Comparison of ENCODE assay signal across 20 cellular contexts in the genomic region with DNA sequence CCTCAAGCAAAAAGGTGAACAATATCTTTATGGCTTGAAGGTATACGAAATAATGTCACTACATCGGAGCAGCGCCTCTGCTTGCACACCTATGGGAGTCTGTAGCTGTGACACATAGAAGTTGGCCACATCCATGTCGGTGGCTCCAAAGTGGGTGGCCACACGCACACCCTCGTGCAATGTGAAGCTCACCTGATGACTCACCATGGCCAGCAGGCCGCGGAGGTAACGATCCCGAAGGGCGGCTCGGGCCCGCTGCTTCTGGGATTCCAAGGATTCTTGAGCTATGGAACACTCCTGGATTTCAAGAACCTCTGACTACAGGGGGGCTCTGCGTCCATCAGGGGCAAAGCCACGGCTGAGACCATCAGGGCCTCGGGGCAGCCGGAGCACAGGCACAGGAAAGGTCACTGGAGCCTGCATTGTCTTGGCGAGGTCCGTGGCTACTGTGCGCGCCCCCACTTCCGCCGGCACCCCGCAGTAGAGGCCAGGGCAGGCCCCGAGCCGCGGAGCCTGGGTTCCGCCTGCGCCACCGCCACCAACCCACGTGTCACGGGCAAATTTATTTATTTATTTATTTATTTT. TPM values are rescaled to one million over a fixed set of nuclear protein-coding genes. Genes with fewer than 3 reads are reported as not detected.
DNase-seq lines count a peak whose midpoint lies in the region; ATAC-seq, FAIRE-seq and TF ChIP-seq lines count a peak whose summit lies in the region.
"Had no signal": no experiment of that assay in that cellular context is flagged by ENCODE, and none has a peak within 500 bp of the region (broad histone marks: within the 10 kb centered on the region; RNA-seq: fewer than 3 reads in every experiment).

No MANE protein-coding gene starts in this region.

- H4K5ac ChIP-seq in H9 (ENCODE audit: insufficient read length, low read depth, low read length): no peak overlapping the region
- H4K5ac ChIP-seq in mesendoderm (ENCODE audit: low read length): no peak overlapping the region

- no peaks in the 10 kb centered on the region for H4K20me1 ChIP-seq in H9 (ENCODE audit: control insufficient read depth, insufficient read depth, insufficient read length)

- H3K27ac Mint-ChIP-seq in H9: no peak overlapping the region

- H3K18ac ChIP-seq in H9 (ENCODE audit: insufficient read length, low read depth, low read length) (no peak overlapping the region), mesendoderm (ENCODE audit: low read length) (no peak overlapping the region)

- H3K9me3 Mint-ChIP-seq in H9: peaks cover 44% of the 10 kb centered on the region in 2 experiments

- no peak overlapping the region for H3K56ac ChIP-seq in H9 (ENCODE audit: insufficient read length, low read depth, low read length)
- no peak overlapping the region for H3K56ac ChIP-seq in mesendoderm (ENCODE audit: low read length)

- H2BK120ac ChIP-seq in H9 (ENCODE audit: low read depth, low read length, poor library complexity, severe bottlenecking): no peak overlapping the region
- H2BK120ac ChIP-seq in mesendoderm (ENCODE audit: low read depth, low read length): no peak overlapping the region

- H3K79me1 ChIP-seq in H9 (ENCODE audit: insufficient read depth, low read depth, low read length, poor library complexity, severe bottlenecking) (no peaks in the 10 kb centered on the region), mesendoderm (ENCODE audit: low read length) (no peaks in the 10 kb centered on the region)

- H3K23ac ChIP-seq in H9 (ENCODE audit: insufficient read length, low read depth, low read length) (no peak overlapping the region), mesendoderm (ENCODE audit: low read length) (no peak overlapping the region)

- H3K27me3 ChIP-seq in H9 (ENCODE audit: insufficient read depth, low read length): no peaks in the 10 kb centered on the region
- no peaks in the 10 kb centered on the region for H3K27me3 ChIP-seq in bronchial epithelial cell (ENCODE audit: control insufficient read depth, insufficient read depth, low read length)
- no peaks in the 10 kb centered on the region for H3K27me3 ChIP-seq in mesendoderm (ENCODE audit: insufficient read depth, low read length, poor library complexity)
- no peaks in the 10 kb centered on the region for H3K27me3 ChIP-seq in upper lobe of right lung
- H3K27me3 ChIP-seq: MG63, Peyer's patch had no signal

- H4K91ac ChIP-seq in H9 (ENCODE audit: insufficient read length, low read depth, low read length): no peak overlapping the region

- no peak overlapping the region for H2AK5ac ChIP-seq in H9 (ENCODE audit: insufficient read length, low read length)
- H2AK5ac ChIP-seq in mesendoderm (ENCODE audit: low read length): no peak overlapping the region

- no peak overlapping the region for H2AFZ ChIP-seq in H9 (ENCODE audit: low read length)

- no peak for ATAC-seq in upper lobe of right lung
- ATAC-seq: A549, SK-N-SH treated with all-trans-retinoic acid at 6 μM for 48 hours had no signal

- no peaks in the 10 kb centered on the region for H3K79me2 ChIP-seq in H9 (ENCODE audit: insufficient read depth, low read length)
- no peaks in the 10 kb centered on the region for H3K79me2 ChIP-seq in mesendoderm (ENCODE audit: control insufficient read depth, insufficient read depth, low read length)

- no peak overlapping the region for H3K4me3 Mint-ChIP-seq in H9

- intact Hi-C loops in upper lobe of right lung (cut with DNase I): no loop called here

- peaks cover 4 to 5% (median 4%) of the 10 kb centered on the region in 3 experiments; a peak in 4 of 7 replicates for H3K36me3 Mint-ChIP-seq in H9 (ENCODE audit: insufficient read depth in 1 of 3, low read depth in 3 of 3)

- no peak overlapping the region for H3K9ac ChIP-seq in H9 (ENCODE audit: extremely low read depth, insufficient read length, low read length)
- no peak overlapping the region for H3K9ac ChIP-seq in mesendoderm (ENCODE audit: low read length)

- no peaks in the 10 kb centered on the region for H3K27me3 Mint-ChIP-seq in H9 (ENCODE audit: low read depth)

- no peak overlapping the region for H3T11ph ChIP-seq in H9 (ENCODE audit: low read length)

- peak; percentile 43 for FAIRE-seq in bronchial epithelial cell (lab: Jason Lieb, UNC)
- FAIRE-seq: A549 had no signal

- no peak overlapping the region for H2BK12ac ChIP-seq in H9 (ENCODE audit: insufficient read length, low read depth, low read length)

- H3K27ac ChIP-seq in H9 (ENCODE audit: insufficient read length, low read depth, low read length) (no peak overlapping the region), mesendoderm (ENCODE audit: low read depth, low read length) (no peak overlapping the region), coronary artery (no peak overlapping the region), upper lobe of right lung (no peak overlapping the region)
- H3K27ac ChIP-seq: A549, C4-2B, Peyer's patch had no signal

- H3K14ac ChIP-seq in H9 (ENCODE audit: insufficient read depth, low read length): no peak overlapping the region; the same call in 1 of the 2 replicates

- H3K4me3 ChIP-seq in bronchial epithelial cell (ENCODE audit: low read depth, low read length) (no peak overlapping the region), mesendoderm (ENCODE audit: low read length) (no peak overlapping the region), coronary artery (no peak overlapping the region), upper lobe of right lung (no peak overlapping the region)
- H3K4me3 ChIP-seq: A549, MG63, Peyer's patch had no signal

- H2BK15ac ChIP-seq in H9 (ENCODE audit: low read depth, low read length): no peak overlapping the region
- H2BK15ac ChIP-seq in mesendoderm (replicated peaks; ENCODE audit: low read depth): no peak overlapping the region

- peaks cover 14 to 21% of the 10 kb centered on the region in 2 experiments for H3K4me1 Mint-ChIP-seq in H9

- peaks cover 8% of the 10 kb centered on the region; the same call in 1 of the 2 replicates for H3K4me1 ChIP-seq in H9 (ENCODE audit: insufficient read depth, low read length)
- H3K4me1 ChIP-seq in mesendoderm (ENCODE audit: control insufficient read depth, low read depth, low read length): peaks cover 2% of the 10 kb centered on the region
- no peaks in the 10 kb centered on the region for H3K4me1 ChIP-seq in upper lobe of right lung
- H3K4me1 ChIP-seq: A549, Peyer's patch had no signal

- H2BK20ac ChIP-seq in H9 (ENCODE audit: low read depth, low read length, poor library complexity, severe bottlenecking): no peak overlapping the region

- H3K9me3 ChIP-seq in H9 (ENCODE audit: control insufficient read depth, low read depth, low read length) (no peaks in the 10 kb centered on the region), upper lobe of right lung (no peaks in the 10 kb centered on the region)
- H3K9me3 ChIP-seq: A549, MG63, Peyer's patch had no signal

- no peak overlapping the region for H2BK5ac ChIP-seq in H9 (ENCODE audit: insufficient read length, low read length)
- no peak overlapping the region for H2BK5ac ChIP-seq in mesendoderm (ENCODE audit: low read length)

- H4K8ac ChIP-seq in H9 (replicated peaks; ENCODE audit: insufficient read length, low read depth, low read length) (no peak overlapping the region), mesendoderm (ENCODE audit: low read depth, low read length) (no peak overlapping the region)

- H3K4ac ChIP-seq in H9 (ENCODE audit: low read depth, low read length): no peak overlapping the region
- no peak overlapping the region for H3K4ac ChIP-seq in mesendoderm (ENCODE audit: low read depth, low read length)

- TF ChIP-seq CTCF in H9 (conservative IDR thresholded peaks at IDR 0.05): no peak
- no peak for TF ChIP-seq CTCF in bronchial epithelial cell (IDR thresholded peaks at IDR 0.05; ENCODE audit: insufficient read depth, low read length, severe bottlenecking)
- TF ChIP-seq CTCF in coronary artery (IDR thresholded peaks at IDR 0.05): no peak
- TF ChIP-seq CTCF in upper lobe of right lung (IDR thresholded peaks at IDR 0.05): no peak

- in situ Hi-C loops in ACHN (cut with HindIII; ENCODE audit: low pct_ligation_motif_present, low pct_unique_long_range_greater_than_20kb, low sequenced_read_pairs): no loop called here

- WGBS in H9 (ENCODE audit: extremely low coverage, insufficient read length, low lambda C conversion rate): no CpG with 5 or more reads among the region's 32 CpGs
- no CpG with 5 or more reads among the region's 32 CpGs for WGBS in mesendoderm (ENCODE audit: extremely low coverage, insufficient coverage, low lambda C conversion rate)

- H3K23me2 ChIP-seq in H9 (ENCODE audit: insufficient read length, low read depth, low read length, poor library complexity, severe bottlenecking): no peaks in the 10 kb centered on the region

- H3K36me3 ChIP-seq in bronchial epithelial cell (ENCODE audit: control insufficient read depth, insufficient read depth, low read length) (no peaks in the 10 kb centered on the region), mesendoderm (ENCODE audit: control insufficient read depth, insufficient read depth, low read length) (no peaks in the 10 kb centered on the region), upper lobe of right lung (no peaks in the 10 kb centered on the region)
- H3K36me3 ChIP-seq: MG63, Peyer's patch had no signal

- H3K4me2 ChIP-seq in H9 (ENCODE audit: insufficient read depth, insufficient read length, low read length) (no peak overlapping the region), mesendoderm (ENCODE audit: low read length) (no peak overlapping the region)
- H3K4me2 ChIP-seq: A549 had no signal

- DNase-seq in ACHN: peak; percentile 63
- DNase-seq in H9: peak; percentile 68
- DNase-seq in bronchial epithelial cell (ENCODE audit: low read depth): no peak
- DNase-seq in mesendoderm: peak; percentile 74
- DNase-seq in coronary artery (ENCODE audit: low spot score): no peak
- DNase-seq in SKM-1 (lab: John Stamatoyannopoulos, UW; ENCODE audit: unreplicated experiment): no peak
- DNase-seq in upper lobe of right lung: no peak
- DNase-seq in DMS153 treated with DMSO at 0.1 percent for 48 hours (lab: John Stamatoyannopoulos, UW; ENCODE audit: unreplicated experiment): no peak
- DNase-seq: DMS153, Karpas-422, MG63, NCI-H1092, NCI-H146, NCI-H2081 treated with DMSO at 0.1 percent for 48 hours, NCI-H524, Peyer's patch, Right ventricle myocardium superior had no signal

RNA-seq across cellular contexts. Expression of gene NYX, which starts 25.2 kb away (rescaled TPM):
- total RNA-seq in H9 (2021) (not detected in 2 replicates), bronchial epithelial cell (not detected in 2 replicates), upper lobe of right lung (not detected)
- 0.03 TPM for polyA plus RNA-seq in mesendoderm (2013, experiment 1 of 2)
- not detected for polyA plus RNA-seq in mesendoderm (2013, experiment 2 of 2)
- total RNA-seq: Peyer's patch, Right ventricle myocardium superior had no signal
- polyA plus RNA-seq: A549 had no signal

Comparison
In these comparisons a context has a peak if more than half of its experiments do, and no peak if none do; other contexts are left out.
1. DNase-seq: peak in ACHN (single experiment), H9 (single experiment) and mesendoderm (single experiment); none in bronchial epithelial cell (single experiment), coronary artery (single experiment), SKM-1 (single experiment), upper lobe of right lung (single experiment) and DMS153 treated with DMSO at 0.1 percent for 48 hours (single experiment).